In the genomic region with DNA sequence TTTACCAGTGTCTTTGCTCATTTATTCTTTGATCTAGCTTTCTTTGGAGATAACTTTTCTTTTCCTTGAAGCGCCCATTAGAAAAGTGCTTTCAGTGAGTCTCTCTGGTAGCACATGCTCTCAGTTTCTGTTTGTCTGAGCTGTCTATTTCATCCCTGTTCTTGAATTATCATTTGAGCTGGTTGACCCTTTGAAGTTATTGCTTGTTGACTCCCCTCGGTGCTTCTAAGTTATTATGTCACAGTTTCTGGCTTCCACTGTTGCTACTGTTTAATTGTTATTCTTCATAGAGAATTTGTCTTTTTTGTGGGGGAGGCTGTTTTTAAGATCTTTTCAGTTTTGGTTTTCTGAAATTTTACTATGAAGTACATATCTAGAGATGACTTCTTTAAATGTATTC, we compare ENCODE assay signal across 27 cellular contexts. TPM values are rescaled to one million over a fixed set of nuclear protein-coding genes. Genes with fewer than 3 reads are reported as not detected.
DNase-seq lines count a peak whose midpoint lies in the region; ATAC-seq and TF ChIP-seq lines count a peak whose summit lies in the region.
"Had no signal": no experiment of that assay in that cellular context is flagged by ENCODE, and none has a peak within 500 bp of the region (broad histone marks: within the 10 kb centered on the region; RNA-seq: fewer than 3 reads in every experiment).

No MANE protein-coding gene starts in this region.

- H3K4me3 ChIP-seq in HCT116 (replicated peaks in 1 of 2; ENCODE audit: low read depth in 1 of 2, low read length in 2 of 2), result no peak overlapping the region

- no peaks in the 10 kb centered on the region for H3K36me3 Mint-ChIP-seq in activated CD4-positive, alpha-beta T cell treated with anti-CD3 and anti-CD28 coated beads for 36 hours (ENCODE audit: low read depth)
- peaks cover 2% of the 10 kb centered on the region for H3K36me3 Mint-ChIP-seq in activated naive CD8-positive, alpha-beta T cell treated with anti-CD3 and anti-CD28 coated beads, Interleukin-2, amount 10 ng/mL, durations not matched to agents 7 days and 5 days
- H3K36me3 Mint-ChIP-seq in stimulated activated effector memory CD8-positive, alpha-beta T cell treated with anti-CD3 and anti-CD28 coated beads, Interleukin-12 subunit alpha, Interleukin-12 subunit beta, amount 100 ng/mL, for 72 hours, result peaks cover 12% of the 10 kb centered on the region
- H3K36me3 Mint-ChIP-seq: CD14-positive monocyte had no signal

- TF ChIP-seq RAD21 in HCT116 (IDR thresholded peaks at IDR 0.05; ENCODE audit: low read depth), result no peak

- peaks cover 22% of the 10 kb centered on the region for H3K4me1 Mint-ChIP-seq in activated CD4-positive, alpha-beta T cell treated with anti-CD3 and anti-CD28 coated beads for 36 hours
- H3K4me1 Mint-ChIP-seq in activated naive CD8-positive, alpha-beta T cell treated with anti-CD3 and anti-CD28 coated beads, Interleukin-2, amount 10 ng/mL, durations not matched to agents 7 days and 5 days, result peaks cover 52% of the 10 kb centered on the region
- H3K4me1 Mint-ChIP-seq in stimulated activated effector memory CD8-positive, alpha-beta T cell treated with anti-CD3 and anti-CD28 coated beads, Interleukin-12 subunit alpha, Interleukin-12 subunit beta, amount 100 ng/mL, for 72 hours, result peaks cover 88% of the 10 kb centered on the region

- no peaks in the 10 kb centered on the region for H4K20me1 ChIP-seq in HCT116 (ENCODE audit: insufficient read depth)

- RAD21 ChIA-PET in HCT116 (lab: Charles Lee; ENCODE audit: low non-redundant PET in 1 of 2, low total read pairs in 2 of 2, uncharacterized antibody in 2 of 2, unreplicated experiment in 2 of 2), result no interaction called here

- H3K27me3 Mint-ChIP-seq in activated CD4-positive, alpha-beta T cell treated with anti-CD3 and anti-CD28 coated beads for 36 hours, result peaks cover 10% of the 10 kb centered on the region
- no peaks in the 10 kb centered on the region for H3K27me3 Mint-ChIP-seq in activated naive CD8-positive, alpha-beta T cell treated with anti-CD3 and anti-CD28 coated beads, Interleukin-2, amount 10 ng/mL, durations not matched to agents 7 days and 5 days

- peaks cover 0 to 27% of the 10 kb centered on the region in 2 experiments; a peak in 1 of 4 replicates for H3K4me1 ChIP-seq in HCT116 (ENCODE audit: control insufficient read depth in 1 of 2, insufficient read depth in 2 of 2, low read length in 2 of 2)
- H3K4me1 ChIP-seq: Caco-2 had no signal

- no peaks in the 10 kb centered on the region for H3K27me3 ChIP-seq in HCT116 (ENCODE audit: insufficient read depth, low read length)

- H3K36me3 ChIP-seq in HCT116 (ENCODE audit: control insufficient read depth in 1 of 2, insufficient read depth in 2 of 2, low read length in 2 of 2), result no peaks in the 10 kb centered on the region

- peak overlapping the region; percentile 56 for H2AFZ ChIP-seq in HCT116 (ENCODE audit: low read depth, low read length, poor library complexity, severe bottlenecking)

- no peak overlapping the region for H3K9ac ChIP-seq in HCT116 (ENCODE audit: low read length)
- H3K9ac ChIP-seq: KMS-11 had no signal

- H3K27ac Mint-ChIP-seq in activated CD4-positive, alpha-beta T cell treated with anti-CD3 and anti-CD28 coated beads for 36 hours, result no peak overlapping the region
- H3K27ac Mint-ChIP-seq in activated naive CD8-positive, alpha-beta T cell treated with anti-CD3 and anti-CD28 coated beads, Interleukin-2, amount 10 ng/mL, durations not matched to agents 7 days and 5 days, result peak overlapping the region; percentile 56
- H3K27ac Mint-ChIP-seq in stimulated activated effector memory CD8-positive, alpha-beta T cell treated with anti-CD3 and anti-CD28 coated beads, Interleukin-12 subunit alpha, Interleukin-12 subunit beta, amount 100 ng/mL, for 72 hours, result peak overlapping the region; percentile 94
- H3K27ac Mint-ChIP-seq: CD14-positive monocyte, HFFc6 had no signal

- BruUV-seq in HCT116 (replicated peaks; lab: Mats Ljungman, UMichigan), result no TSS peak

- no peak overlapping the region for H3K4me3 Mint-ChIP-seq in activated CD4-positive, alpha-beta T cell treated with anti-CD3 and anti-CD28 coated beads for 36 hours
- peak overlapping the region; percentile 5 for H3K4me3 Mint-ChIP-seq in activated naive CD8-positive, alpha-beta T cell treated with anti-CD3 and anti-CD28 coated beads, Interleukin-2, amount 10 ng/mL, durations not matched to agents 7 days and 5 days
- peak overlapping the region; percentile 23 for H3K4me3 Mint-ChIP-seq in stimulated activated effector memory CD8-positive, alpha-beta T cell treated with anti-CD3 and anti-CD28 coated beads, Interleukin-12 subunit alpha, Interleukin-12 subunit beta, amount 100 ng/mL, for 72 hours
- H3K4me3 Mint-ChIP-seq: CD14-positive monocyte, HFFc6 had no signal

- TF ChIP-seq CTCF in HCT116 (IDR thresholded peaks at IDR 0.05 in 2 of 3, conservative IDR thresholded peaks at IDR 0.05 in 1 of 3; ENCODE audit: borderline replicate concordance in 1 of 3, insufficient read depth in 1 of 3, low read depth in 2 of 3, low read length in 2 of 3), result no peak

- no peak for DNase-seq in activated CD4-positive, alpha-beta T cell treated with anti-CD3 and anti-CD28 coated beads for 36 hours
- no peak for DNase-seq in activated CD4-positive, alpha-beta T cell treated with anti-CD3 and anti-CD28 coated beads for 48 hours
- DNase-seq in HCT116 (ENCODE audit: low read depth, low spot score) (no peak), D341Med (ENCODE audit: low spot score) (no peak), NCI-H524 (lab: John Stamatoyannopoulos, UW) (no peak)
- DNase-seq in activated naive CD8-positive, alpha-beta T cell treated with anti-CD3 and anti-CD28 coated beads, Interleukin-2, amount 10 ng/mL, durations not matched to agents 7 days and 5 days, result no peak
- DNase-seq in stimulated activated effector memory CD8-positive, alpha-beta T cell treated with anti-CD3 and anti-CD28 coated beads, Interleukin-12 subunit alpha, Interleukin-12 subunit beta, amount 100 ng/mL, for 72 hours (ENCODE audit: low spot score in 2 of 2), result no peak
- no peak for DNase-seq in activated naive CD4-positive, alpha-beta T cell (lab: John Stamatoyannopoulos, UW)
- DNase-seq: 8988T, Caco-2, DMS153, GDM1, HFFc6, NCI-H1417, NCI-H187, NCI-H2107, NCI-H2227 treated with DMSO at 0.1 percent for 48 hours, NCI-H510A treated with DMSO at 0.1 percent for 48 hours, NCI-H82, SHP77 had no signal

- H3K9me3 Mint-ChIP-seq in activated CD4-positive, alpha-beta T cell treated with anti-CD3 and anti-CD28 coated beads for 36 hours (ENCODE audit: low read depth), result no peaks in the 10 kb centered on the region
- peaks cover 1% of the 10 kb centered on the region for H3K9me3 Mint-ChIP-seq in activated naive CD8-positive, alpha-beta T cell treated with anti-CD3 and anti-CD28 coated beads, Interleukin-2, amount 10 ng/mL, durations not matched to agents 7 days and 5 days
- H3K9me3 Mint-ChIP-seq in stimulated activated effector memory CD8-positive, alpha-beta T cell treated with anti-CD3 and anti-CD28 coated beads, Interleukin-12 subunit alpha, Interleukin-12 subunit beta, amount 100 ng/mL, for 72 hours, result no peaks in the 10 kb centered on the region
- H3K9me3 Mint-ChIP-seq: HFFc6 had no signal

- H3K9me2 ChIP-seq in HCT116 (ENCODE audit: insufficient read depth), result no peaks in the 10 kb centered on the region

- intact Hi-C loops in activated CD4-positive, alpha-beta T cell treated with anti-CD3 and anti-CD28 coated beads for 36 hours (cut with DNase I, micrococcal nuclease), result no loop called here
- intact Hi-C loops in HCT116 (cut with micrococcal nuclease), result no loop called here

- POLR2A ChIA-PET in activated CD4-positive, alpha-beta T cell treated with anti-CD3 and anti-CD28 coated beads for 36 hours (lab: Charles Lee), result no interaction called here
- POLR2A ChIA-PET in HCT116 (lab: Charles Lee), result no interaction called here
- POLR2A ChIA-PET in activated naive CD8-positive, alpha-beta T cell treated with anti-CD3 and anti-CD28 coated beads, Interleukin-2, amount 10 ng/mL, durations not matched to agents 7 days and 5 days (lab: Charles Lee), result interaction anchor here (0.6 to 2.6 kb wide), 3 partner anchors 11 to 229 kb away, joined by 3 to 15 read pairs (median 3); a partner anchor contains a TSS

- H3K79me2 ChIP-seq in HCT116 (ENCODE audit: insufficient read depth, low read length), result no peaks in the 10 kb centered on the region

- no peak overlapping the region for H3K27ac ChIP-seq in HCT116 (ENCODE audit: low read depth, low read length)
- H3K27ac ChIP-seq: KMS-11 had no signal

- H3K9me3 ChIP-seq in HCT116 (ENCODE audit: control insufficient read depth in 1 of 2, insufficient read depth in 1 of 2, low read depth in 1 of 2, low read length in 2 of 2), result no peaks in the 10 kb centered on the region

- no peak for TF ChIP-seq POLR2A in HCT116 (IDR thresholded peaks at IDR 0.05; ENCODE audit: borderline replicate concordance, extremely low read depth, insufficient read depth, insufficient read length)

- peak; percentile 48 for ATAC-seq in activated CD4-positive, alpha-beta T cell treated with anti-CD3 and anti-CD28 coated beads for 36 hours
- ATAC-seq in HCT116, result no peak
- ATAC-seq in activated naive CD8-positive, alpha-beta T cell treated with anti-CD3 and anti-CD28 coated beads, Interleukin-2, amount 10 ng/mL, durations not matched to agents 7 days and 5 days (ENCODE audit: low read depth), result no peak
- ATAC-seq in stimulated activated effector memory CD8-positive, alpha-beta T cell treated with anti-CD3 and anti-CD28 coated beads, Interleukin-12 subunit alpha, Interleukin-12 subunit beta, amount 100 ng/mL, for 72 hours, result no peak

- CTCF ChIA-PET in activated CD4-positive, alpha-beta T cell treated with anti-CD3 and anti-CD28 coated beads for 36 hours (lab: Charles Lee), result no interaction called here
- CTCF ChIA-PET in HCT116 (lab: Charles Lee), result no interaction called here

- H3K4me2 ChIP-seq in HCT116 (ENCODE audit: low read length), result no peak overlapping the region
- H3K4me2 ChIP-seq: KMS-11 had no signal

TF ChIP-seq in HCT116, 20 proteins besides CTCF, POLR2A, EP300 and RAD21 (continues in another document):
- no peak for TF ChIP-seq JUND (IDR thresholded peaks at IDR 0.05)
- TF ChIP-seq CEBPB (IDR thresholded peaks at IDR 0.05; ENCODE audit: low read depth), result no peak
- TF ChIP-seq, protein P1, sequence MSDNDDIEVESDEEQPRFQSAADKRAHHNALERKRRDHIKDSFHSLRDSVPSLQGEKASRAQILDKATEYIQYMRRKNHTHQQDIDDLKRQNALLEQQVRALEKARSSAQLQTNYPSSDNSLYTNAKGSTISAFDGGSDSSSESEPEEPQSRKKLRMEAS (IDR thresholded peaks at IDR 0.05), result no peak
- TF ChIP-seq YY1 (IDR thresholded peaks at IDR 0.05; ENCODE audit: extremely low read depth, insufficient replicate concordance, low read depth, low read length), result no peak

RNA-seq across cellular contexts. Expression of a gene that starts 11.4 kb away (rescaled TPM):
- total RNA-seq in activated CD4-positive, alpha-beta T cell treated with anti-CD3 and anti-CD28 coated beads for 36 hours, result 10 to 100 TPM; 21.8 to 28.6 TPM
- 6.4 TPM for total RNA-seq in HCT116 (2021; ENCODE audit: unreplicated experiment)
- 10.7 and 11.9 TPM in 2 replicates for polyA plus RNA-seq in HCT116 (2012)
- 100 to 1,000 TPM; 165 to 170 TPM for total RNA-seq in activated naive CD8-positive, alpha-beta T cell treated with anti-CD3 and anti-CD28 coated beads, Interleukin-2, amount 10 ng/mL, durations not matched to agents 7 days and 5 days
- total RNA-seq: Daoy, H4, HFFc6, HT-29, RPMI7951 had no signal
- polyA plus RNA-seq: AG04450 had no signal

RNA-seq across cellular contexts. Expression of a gene that starts 58.4 kb away (rescaled TPM):
- total RNA-seq in activated CD4-positive, alpha-beta T cell treated with anti-CD3 and anti-CD28 coated beads for 36 hours, result not detected
- total RNA-seq in HCT116 (2021; ENCODE audit: unreplicated experiment), result 13.2 TPM
- polyA plus RNA-seq in HCT116 (2012), result 14.3 and 15.5 TPM in 2 replicates
- not detected for total RNA-seq in activated naive CD8-positive, alpha-beta T cell treated with anti-CD3 and anti-CD28 coated beads, Interleukin-2, amount 10 ng/mL, durations not matched to agents 7 days and 5 days
- total RNA-seq: Caco-2 had no signal
- polyA plus RNA-seq: CD14-positive monocyte had no signal

Comparison
In these comparisons a context has a peak if more than half of its experiments do, and no peak if none do; other contexts are left out.
1. RNA of a gene that starts 11.4 kb away (total RNA-seq): 165 to 170 TPM in activated naive CD8-positive, alpha-beta T cell treated with anti-CD3 and anti-CD28 coated beads, Interleukin-2, amount 10 ng/mL, durations not matched to agents 7 days and 5 days; 21.8 to 28.6 TPM in activated CD4-positive, alpha-beta T cell treated with anti-CD3 and anti-CD28 coated beads for 36 hours and 6.4 TPM in HCT116 (single experiment); every median in the first group is over 4 times any median in the second.
2. RNA of a gene that starts 58.4 kb away (total RNA-seq): 13.2 TPM in HCT116 (single experiment); not detected in activated naive CD8-positive, alpha-beta T cell treated with anti-CD3 and anti-CD28 coated beads, Interleukin-2, amount 10 ng/mL, durations not matched to agents 7 days and 5 days and not detected in activated CD4-positive, alpha-beta T cell treated with anti-CD3 and anti-CD28 coated beads for 36 hours; every median in the first group is over 10 times any median in the second.